Comparison of ENCODE assay signal across 20 cellular contexts in the genomic region with DNA sequence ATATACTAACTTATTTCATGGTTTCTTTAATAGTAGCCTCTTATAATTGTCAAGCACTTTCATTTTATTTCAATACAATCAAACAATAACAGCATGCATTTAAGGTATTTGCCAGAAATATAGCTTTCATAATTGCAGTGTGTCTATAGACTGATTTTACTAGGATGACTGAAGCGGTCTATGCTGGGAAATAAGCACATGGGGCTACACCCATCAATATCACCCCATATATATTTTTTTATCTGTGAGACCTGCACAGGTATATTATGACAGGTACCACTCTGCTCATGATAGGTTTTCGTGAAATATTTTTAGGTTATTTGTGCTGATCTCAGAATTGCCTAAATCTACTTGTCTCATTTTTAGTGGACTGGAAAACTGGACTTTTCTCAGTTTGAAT.
DNase-seq lines count a peak whose midpoint lies in the region; ATAC-seq and TF ChIP-seq lines count a peak whose summit lies in the region.
"Had no signal": no experiment of that assay in that cellular context is flagged by ENCODE, and none has a peak within 500 bp of the region (broad histone marks: within the 10 kb centered on the region; RNA-seq: fewer than 3 reads in every experiment).

No MANE protein-coding gene starts in this region.

- H3F3A ChIP-seq in PC-3 (ENCODE audit: low read length, unreplicated experiment): no peaks in the 10 kb centered on the region

- CTCF ChIA-PET in PC-3 (lab: Charles Lee): no interaction called here
- CTCF ChIA-PET in activated CD4-positive, alpha-beta T cell treated with anti-CD3 and anti-CD28 coated beads for 36 hours (lab: Charles Lee): no interaction called here

- no peaks in the 10 kb centered on the region for H4K20me1 ChIP-seq in PC-3 (ENCODE audit: low read length)

- no peak for DNase-seq in left colon
- no peak for DNase-seq in psoas muscle
- no peak for DNase-seq in PC-3
- DNase-seq in NCI-H226: no peak
- DNase-seq in activated CD4-positive, alpha-beta T cell treated with anti-CD3 and anti-CD28 coated beads for 36 hours: no peak
- DNase-seq in SIG-M5 (lab: John Stamatoyannopoulos, UW): no peak
- DNase-seq: 8988T; C1 segment of cervical spinal cord; Calu3; CD4-positive, alpha-beta memory T cell; COR-L47; DND-41; GDM1; GM23248; H7; HCEC 1CT had no signal

- ATAC-seq in left colon (peak; percentile 60), psoas muscle (no peak), PC-3 (no peak)
- ATAC-seq in activated CD4-positive, alpha-beta T cell treated with anti-CD3 and anti-CD28 coated beads for 36 hours: no peak
- ATAC-seq: A549, GM12878 had no signal

- H3K27me3 Mint-ChIP-seq in activated CD4-positive, alpha-beta T cell treated with anti-CD3 and anti-CD28 coated beads for 36 hours: no peaks in the 10 kb centered on the region
- H3K27me3 Mint-ChIP-seq: CD4-positive, alpha-beta memory T cell had no signal

- H3K27me3 ChIP-seq in psoas muscle (ENCODE audit: insufficient read depth in 3 of 3, low read length in 2 of 3) (no peaks in the 10 kb centered on the region), PC-3 (ENCODE audit: low read length) (peaks cover 36% of the 10 kb centered on the region)

- H3K4me2 ChIP-seq in PC-3 (ENCODE audit: low read length): no peak overlapping the region
- H3K4me2 ChIP-seq: A549 had no signal

- no peak for TF ChIP-seq CTCF in 22Rv1 (IDR thresholded peaks at IDR 0.05)
- no peak for TF ChIP-seq CTCF in VCaP (conservative IDR thresholded peaks at IDR 0.05)
- no peak for TF ChIP-seq CTCF in psoas muscle (IDR thresholded peaks at IDR 0.05)
- TF ChIP-seq CTCF in PC-3 (conservative IDR thresholded peaks at IDR 0.05; ENCODE audit: low read depth, low read length): no peak

- no peak overlapping the region for H3K4me3 Mint-ChIP-seq in activated CD4-positive, alpha-beta T cell treated with anti-CD3 and anti-CD28 coated beads for 36 hours
- H3K4me3 Mint-ChIP-seq: CD4-positive, alpha-beta memory T cell had no signal

- no peak overlapping the region for H2AFZ ChIP-seq in PC-3 (ENCODE audit: low read length)
- H2AFZ ChIP-seq: GM23248 had no signal

- H3K9me3 ChIP-seq in psoas muscle (no peaks in the 10 kb centered on the region), PC-3 (ENCODE audit: low read length) (no peaks in the 10 kb centered on the region)
- H3K9me3 ChIP-seq: A549 had no signal

- no peak overlapping the region for H3K27ac Mint-ChIP-seq in activated CD4-positive, alpha-beta T cell treated with anti-CD3 and anti-CD28 coated beads for 36 hours
- H3K27ac Mint-ChIP-seq: CD4-positive, alpha-beta memory T cell had no signal

- WGBS in psoas muscle, 3 donors: 93 to 96% (median 95%) methylated on average over 2 of the region's 2 CpGs

- no peak overlapping the region for H3K4me3 ChIP-seq in psoas muscle
- H3K4me3 ChIP-seq in PC-3 (ENCODE audit: low read length): no peak overlapping the region
- H3K4me3 ChIP-seq: A549, GM12878, GM23248 had no signal

- no TSS peak for BruUV-seq in PC-3 (replicated peaks; lab: Mats Ljungman, UMichigan)

- no peaks in the 10 kb centered on the region for H3K9me3 Mint-ChIP-seq in activated CD4-positive, alpha-beta T cell treated with anti-CD3 and anti-CD28 coated beads for 36 hours (ENCODE audit: low read depth)

- H3K36me3 Mint-ChIP-seq in activated CD4-positive, alpha-beta T cell treated with anti-CD3 and anti-CD28 coated beads for 36 hours (ENCODE audit: low read depth): no peaks in the 10 kb centered on the region
- H3K36me3 Mint-ChIP-seq: CD4-positive, alpha-beta memory T cell had no signal

- intact Hi-C loops in left colon (cut with DNase I, micrococcal nuclease): no loop called here
- intact Hi-C loops in psoas muscle (cut with DNase I): loop anchor here (2.0 to 5.0 kb wide), 2 partner anchors 230 to 231 kb away; partner anchors contain the start of gene PITX2 (in 1 of the 2)
- intact Hi-C loops in PC-3 (cut with micrococcal nuclease): no loop called here
- intact Hi-C loops in activated CD4-positive, alpha-beta T cell treated with anti-CD3 and anti-CD28 coated beads for 36 hours (cut with DNase I, micrococcal nuclease): no loop called here

- H3K9ac ChIP-seq in PC-3 (ENCODE audit: low read length): no peak overlapping the region
- H3K9ac ChIP-seq: GM23248 had no signal

- POLR2A ChIA-PET in PC-3 (lab: Charles Lee; ENCODE audit: unreplicated experiment): no interaction called here
- POLR2A ChIA-PET in activated CD4-positive, alpha-beta T cell treated with anti-CD3 and anti-CD28 coated beads for 36 hours (lab: Charles Lee): no interaction called here

- H3K36me3 ChIP-seq in psoas muscle (ENCODE audit: insufficient read depth in 1 of 2, low read depth in 1 of 2) (no peaks in the 10 kb centered on the region), PC-3 (ENCODE audit: low read depth, low read length) (no peaks in the 10 kb centered on the region)

- peaks cover 21% of the 10 kb centered on the region for H3K4me1 ChIP-seq in psoas muscle
- no peaks in the 10 kb centered on the region for H3K4me1 ChIP-seq in PC-3 (ENCODE audit: insufficient read depth, low read length)

- no peaks in the 10 kb centered on the region for H3K9me2 ChIP-seq in PC-3 (replicated peaks; ENCODE audit: low read length)

- H3K27ac ChIP-seq in 22Rv1 (peak overlapping the region; percentile 83), VCaP (peak overlapping the region; percentile 71), psoas muscle (peak overlapping the region; percentile 4), PC-3 (ENCODE audit: low read length) (no peak overlapping the region)
- H3K27ac ChIP-seq: A549, GM23248 had no signal

- H3K79me2 ChIP-seq in PC-3 (ENCODE audit: low read length): no peaks in the 10 kb centered on the region

- no peaks in the 10 kb centered on the region for H3K4me1 Mint-ChIP-seq in activated CD4-positive, alpha-beta T cell treated with anti-CD3 and anti-CD28 coated beads for 36 hours
- H3K4me1 Mint-ChIP-seq: CD4-positive, alpha-beta memory T cell had no signal

Comparison
In these comparisons a context has a peak if more than half of its experiments do, and no peak if none do; other contexts are left out.
1. intact Hi-C loops: an anchor here in psoas muscle (2.0 to 5.0 kb wide); none called in left colon, PC-3 and activated CD4-positive, alpha-beta T cell treated with anti-CD3 and anti-CD28 coated beads for 36 hours.